In the genomic region with DNA sequence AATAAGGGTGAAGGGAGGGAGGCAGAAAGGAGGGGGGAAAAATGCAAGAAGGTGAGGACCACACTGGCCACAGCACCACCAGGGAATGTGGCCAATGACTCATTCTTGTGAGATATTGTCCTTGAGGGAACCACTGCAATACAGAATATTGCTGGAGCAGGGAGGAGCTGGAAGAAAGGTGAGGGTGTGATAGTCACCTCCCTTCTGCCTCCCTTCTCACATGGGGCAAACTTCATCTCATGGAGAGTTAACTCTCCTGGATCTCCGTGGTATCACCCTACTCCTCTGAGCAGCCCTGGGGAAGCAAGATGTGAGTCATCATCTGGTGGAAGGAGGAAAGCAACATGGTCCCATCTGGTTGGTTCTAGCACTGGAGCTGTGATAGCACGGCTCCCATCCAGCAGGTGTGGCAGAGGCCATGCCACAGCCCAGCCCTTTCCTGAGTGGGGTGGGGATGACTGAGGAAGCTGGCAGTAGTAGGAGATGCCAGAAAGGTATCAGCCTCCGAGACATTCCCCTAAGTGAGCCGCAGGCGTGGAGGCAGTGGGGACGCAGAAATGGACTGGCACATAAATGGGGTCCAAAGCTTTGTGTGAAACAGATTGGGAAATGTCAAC, we compare ENCODE assay signal across 1 cellular context.
TF ChIP-seq lines count a peak whose summit lies in the region.

No MANE protein-coding gene starts in this region.

TF ChIP-seq in H1, 55 proteins besides CTCF, POLR2A, EP300 and RAD21:
- no peak for TF ChIP-seq CBX5 (IDR thresholded peaks at IDR 0.05; ENCODE audit: low read depth, low read length)
- TF ChIP-seq CREB1 (IDR thresholded peaks at IDR 0.05), result no peak
- TF ChIP-seq KDM5A (IDR thresholded peaks at IDR 0.05; ENCODE audit: low read length), result no peak
- TF ChIP-seq SP2 (IDR thresholded peaks at IDR 0.05; ENCODE audit: low read length), result no peak
- no peak for TF ChIP-seq ASH2L (IDR thresholded peaks at IDR 0.05; ENCODE audit: low read length)
- TF ChIP-seq CBX8 (IDR thresholded peaks at IDR 0.05; ENCODE audit: borderline replicate concordance, low read depth, low read length), result no peak
- TF ChIP-seq NRF1 (IDR thresholded peaks at IDR 0.05; ENCODE audit: low read depth, low read length), result no peak
- TF ChIP-seq KDM1A (IDR thresholded peaks at IDR 0.05; ENCODE audit: borderline replicate concordance, low read length), result no peak
- TF ChIP-seq SRF (IDR thresholded peaks at IDR 0.05; ENCODE audit: low read depth, low read length), result no peak
- TF ChIP-seq CTBP2 (IDR thresholded peaks at IDR 0.05; ENCODE audit: borderline replicate concordance, insufficient read depth, insufficient read length, low read length), result no peak
- TF ChIP-seq, protein P1, sequence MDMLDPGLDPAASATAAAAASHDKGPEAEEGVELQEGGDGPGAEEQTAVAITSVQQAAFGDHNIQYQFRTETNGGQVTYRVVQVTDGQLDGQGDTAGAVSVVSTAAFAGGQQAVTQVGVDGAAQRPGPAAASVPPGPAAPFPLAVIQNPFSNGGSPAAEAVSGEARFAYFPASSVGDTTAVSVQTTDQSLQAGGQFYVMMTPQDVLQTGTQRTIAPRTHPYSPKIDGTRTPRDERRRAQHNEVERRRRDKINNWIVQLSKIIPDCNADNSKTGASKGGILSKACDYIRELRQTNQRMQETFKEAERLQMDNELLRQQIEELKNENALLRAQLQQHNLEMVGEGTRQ (IDR thresholded peaks at IDR 0.05; ENCODE audit: low read length), result no peak
